In the genomic region with DNA sequence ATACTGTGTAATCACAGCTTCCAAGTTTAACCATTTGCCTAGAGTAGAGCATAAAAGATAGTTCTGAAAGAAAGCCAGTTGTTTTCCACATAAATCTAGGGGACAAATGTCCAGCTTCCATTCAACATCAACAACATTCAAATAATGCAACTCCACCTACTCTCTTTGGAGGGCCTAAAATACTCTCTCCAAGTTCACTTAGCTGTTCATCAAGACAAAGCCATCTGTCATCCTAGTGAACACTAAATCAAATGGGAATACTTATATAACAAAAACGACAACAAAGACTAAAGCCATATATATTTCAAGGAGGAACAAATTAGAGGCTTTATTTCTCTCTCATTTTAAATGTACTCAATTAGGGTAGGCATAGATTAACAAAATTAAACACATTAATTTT, we compare ENCODE assay signal across 19 cellular contexts.
"Had no signal": no experiment of that assay in that cellular context is flagged by ENCODE, and none has a peak within 500 bp of the region (broad histone marks: within the 10 kb centered on the region; RNA-seq: fewer than 3 reads in every experiment).

No MANE protein-coding gene starts in this region.

- H3K27ac ChIP-seq: body of pancreas, stomach, suprapubic skin, vagina had no signal

- H3K27me3 ChIP-seq: body of pancreas, stomach, suprapubic skin, vagina had no signal

- DNase-seq: activated CD4-positive, alpha-beta T cell treated with anti-CD3 and anti-CD28 coated beads for 1 hour; activated CD4-positive, alpha-beta T cell treated with anti-CD3 and anti-CD28 coated beads, Interleukin-2, amount 50 U/mL, for 1 hour; activated CD8-positive, alpha-beta T cell treated with anti-CD3 and anti-CD28 coated beads, Interleukin-2, amount 10 ng/mL, durations not matched to agents 7 days and 5 days; activated gamma-delta T cell treated with Interleukin-2 at 50 U/mL for 16 hours; anterior cingulate cortex; body of pancreas; effector CD4-positive, alpha-beta T cell; erythroblast; foreskin melanocyte; kidney; naive thymus-derived CD4-positive, alpha-beta T cell; posterior cingulate gyrus; stimulated activated CD4-positive, alpha-beta T cell treated with anti-CD3 and anti-CD28 coated beads, Interleukin-15, amount 100 ng/mL, for 24 hours; stomach; trophoblast cell had no signal

- H3K4me2 ChIP-seq: smooth muscle cell had no signal

- H3K36me3 ChIP-seq: stomach, suprapubic skin, vagina had no signal

- H3K4me1 ChIP-seq: body of pancreas, stomach, suprapubic skin, vagina had no signal

- H3K9me3 ChIP-seq: body of pancreas, stomach, suprapubic skin, vagina had no signal

- H3K4me3 ChIP-seq: body of pancreas, lung, smooth muscle cell, stomach, suprapubic skin, vagina had no signal
